ENCODE assay signal across 14 cellular contexts in genomic region chr3:9806688-9807589, GRCh38. TPM values are rescaled to one million over a fixed set of nuclear protein-coding genes. Genes with fewer than 3 reads are reported as not detected.
DNase-seq lines count a peak whose midpoint lies in the region; ATAC-seq and TF ChIP-seq lines count a peak whose summit lies in the region.
"Had no signal": no experiment of that assay in that cellular context is flagged by ENCODE, and none has a peak within 500 bp of the region (broad histone marks: within the 10 kb centered on the region; RNA-seq: fewer than 3 reads in every experiment).

No MANE protein-coding gene starts in this region.

- no peaks in the 10 kb centered on the region for H3K9me3 ChIP-seq in HCT116 (ENCODE audit: control insufficient read depth in 1 of 2, insufficient read depth in 1 of 2, low read depth in 1 of 2, low read length in 2 of 2)

- H3K27me3 Mint-ChIP-seq in dendritic cell treated with granulocyte-macrophage colony-stimulating factor and Interleukin-4, amounts not matched to agents 40 ng/mL and 50 ng/mL, for 4 days: no peaks in the 10 kb centered on the region
- H3K27me3 Mint-ChIP-seq: activated CD4-positive, alpha-beta T cell treated with anti-CD3 and anti-CD28 coated beads, Interleukin-2, amount 10 ng/mL, durations not matched to agents 7 days and 5 days had no signal

- no peak for TF ChIP-seq POLR2A in HCT116 (IDR thresholded peaks at IDR 0.05; ENCODE audit: borderline replicate concordance, extremely low read depth, insufficient read depth, insufficient read length)

- TF ChIP-seq CTCF in 22Rv1 (IDR thresholded peaks at IDR 0.05) (no peak), HCT116 (IDR thresholded peaks at IDR 0.05 in 2 of 3, conservative IDR thresholded peaks at IDR 0.05 in 1 of 3; ENCODE audit: borderline replicate concordance in 1 of 3, insufficient read depth in 1 of 3, low read depth in 2 of 3, low read length in 2 of 3) (no peak)

- no peak overlapping the region for H3K4me2 ChIP-seq in HCT116 (ENCODE audit: low read length)

- no peaks in the 10 kb centered on the region for H3K27me3 ChIP-seq in HCT116 (ENCODE audit: insufficient read depth, low read length)

- RAD21 ChIA-PET in HCT116 (lab: Charles Lee; ENCODE audit: low non-redundant PET in 1 of 2, low total read pairs in 2 of 2, uncharacterized antibody in 2 of 2, unreplicated experiment in 2 of 2): no interaction called here

- peaks cover 11 to 33% of the 10 kb centered on the region in 2 experiments; a peak in 3 of 4 replicates for H3K4me1 ChIP-seq in HCT116 (ENCODE audit: control insufficient read depth in 1 of 2, insufficient read depth in 2 of 2, low read length in 2 of 2)

- no peaks in the 10 kb centered on the region for H3K9me3 Mint-ChIP-seq in dendritic cell treated with granulocyte-macrophage colony-stimulating factor and Interleukin-4, amounts not matched to agents 40 ng/mL and 50 ng/mL, for 4 days
- H3K9me3 Mint-ChIP-seq: activated CD4-positive, alpha-beta T cell treated with anti-CD3 and anti-CD28 coated beads, Interleukin-2, amount 10 ng/mL, durations not matched to agents 7 days and 5 days; H9 had no signal

- H3K79me2 ChIP-seq in HCT116 (ENCODE audit: insufficient read depth, low read length): no peaks in the 10 kb centered on the region; the same call in 1 of the 2 replicates

- ATAC-seq in HCT116 (no peak), GM19455 (IDR thresholded peaks at IDR 0.05; ENCODE audit: unreplicated experiment) (no peak)

- H3K27ac ChIP-seq in 22Rv1 (peak overlapping the region; percentile 89), HCT116 (ENCODE audit: low read depth, low read length) (no peak overlapping the region)

- TF ChIP-seq RAD21 in HCT116 (IDR thresholded peaks at IDR 0.05; ENCODE audit: low read depth): no peak

- H4K20me1 ChIP-seq in HCT116 (ENCODE audit: insufficient read depth): no peaks in the 10 kb centered on the region

- H3K36me3 Mint-ChIP-seq in dendritic cell treated with granulocyte-macrophage colony-stimulating factor and Interleukin-4, amounts not matched to agents 40 ng/mL and 50 ng/mL, for 4 days (ENCODE audit: low read depth): peaks cover 92% of the 10 kb centered on the region

- intact Hi-C loops in HCT116 (cut with micrococcal nuclease): loop anchor here (10.0 kb wide), 1 partner anchor 302 kb away; no protein-coding TSS in a partner anchor
- intact Hi-C loops in dendritic cell treated with granulocyte-macrophage colony-stimulating factor and Interleukin-4, amounts not matched to agents 40 ng/mL and 50 ng/mL, for 4 days (cut with micrococcal nuclease): no loop called here

- DNase-seq in HCT116 (ENCODE audit: low read depth, low spot score) (no peak), foreskin melanocyte (no peak), UCSD-AML1 (lab: John Stamatoyannopoulos, UW; ENCODE audit: unreplicated experiment) (no peak)
- DNase-seq: activated CD4-positive, alpha-beta T cell treated with anti-CD3 and anti-CD28 coated beads, Interleukin-2, amount 10 ng/mL, durations not matched to agents 7 days and 5 days; activated naive CD4-positive, alpha-beta T cell treated with Interleukin-2 at 50 U/mL for 16 hours; EL; H9; NCI-H226; stimulated activated CD4-positive, alpha-beta T cell treated with anti-CD3 and anti-CD28 coated beads, Interleukin-1b, Interleukin-23, amount 100 ng/mL, for 48 hours; stimulated activated naive CD4-positive, alpha-beta T cell; T-helper 1 cell had no signal

- H3K27ac Mint-ChIP-seq in dendritic cell treated with granulocyte-macrophage colony-stimulating factor and Interleukin-4, amounts not matched to agents 40 ng/mL and 50 ng/mL, for 4 days: peak overlapping the region; percentile 21

- no peak overlapping the region for H3K9ac ChIP-seq in HCT116 (ENCODE audit: low read length)

- BruUV-seq in HCT116 (replicated peaks; lab: Mats Ljungman, UMichigan): TSS peak; percentile 32

- POLR2A ChIA-PET in HCT116 (lab: Charles Lee): no interaction called here

- H3K36me3 ChIP-seq in HCT116 (ENCODE audit: control insufficient read depth in 1 of 2, insufficient read depth in 2 of 2, low read length in 2 of 2): peaks cover 30 to 33% of the 10 kb centered on the region in 2 experiments; a peak in 3 of 4 replicates

- no peak overlapping the region for H3K4me3 Mint-ChIP-seq in dendritic cell treated with granulocyte-macrophage colony-stimulating factor and Interleukin-4, amounts not matched to agents 40 ng/mL and 50 ng/mL, for 4 days

- CTCF ChIA-PET in HCT116 (lab: Charles Lee): interaction anchor here (1.0 kb wide), 1 partner anchor 140 kb away, joined by 4 read pairs; no protein-coding TSS in a partner anchor

- H3K4me1 Mint-ChIP-seq in dendritic cell treated with granulocyte-macrophage colony-stimulating factor and Interleukin-4, amounts not matched to agents 40 ng/mL and 50 ng/mL, for 4 days (ENCODE audit: low read depth): peaks cover 78% of the 10 kb centered on the region

- no peak overlapping the region for H3K4me3 ChIP-seq in HCT116 (replicated peaks in 1 of 2; ENCODE audit: low read depth in 1 of 2, low read length in 2 of 2)

- no peak overlapping the region for H2AFZ ChIP-seq in HCT116 (ENCODE audit: low read depth, low read length, poor library complexity, severe bottlenecking)

- no peaks in the 10 kb centered on the region for H3K9me2 ChIP-seq in HCT116 (ENCODE audit: insufficient read depth)

TF ChIP-seq in HCT116, 20 proteins besides CTCF, POLR2A, EP300 and RAD21:
- TF ChIP-seq JUND (IDR thresholded peaks at IDR 0.05) (no peak), SP1 (IDR thresholded peaks at IDR 0.05; ENCODE audit: low read depth) (no peak), FOSL1 (IDR thresholded peaks at IDR 0.05; ENCODE audit: low read depth) (no peak), EGR1 (IDR thresholded peaks at IDR 0.05; ENCODE audit: low read depth) (no peak), TCF7L2 (IDR thresholded peaks at IDR 0.05; ENCODE audit: borderline replicate concordance, extremely low read depth, insufficient read depth, insufficient read length) (no peak), SRF (IDR thresholded peaks at IDR 0.05; ENCODE audit: low read depth) (no peak)

RNA-seq across cellular contexts. Expression of gene TTLL3, which starts 3.1 kb away (rescaled TPM):
- total RNA-seq in HCT116 (2021; ENCODE audit: unreplicated experiment): 40.3 TPM
- 33.3 and 44.5 TPM in 2 replicates for polyA plus RNA-seq in HCT116 (2012)

RNA-seq across cellular contexts. Expression of gene ARPC4, which starts 14.1 kb away (rescaled TPM):
- total RNA-seq in HCT116 (2021; ENCODE audit: unreplicated experiment): 110 TPM
- 61.8 and 89.3 TPM in 2 replicates for polyA plus RNA-seq in HCT116 (2012)

RNA-seq across cellular contexts. Expression of gene TADA3, which starts 14.7 kb away (rescaled TPM):
- total RNA-seq in HCT116 (2021; ENCODE audit: unreplicated experiment): 72.0 TPM
- 57.9 and 70.3 TPM in 2 replicates for polyA plus RNA-seq in HCT116 (2012)

RNA-seq across cellular contexts. Expression of gene RPUSD3, which starts 36.9 kb away (rescaled TPM):
- total RNA-seq in HCT116 (2021; ENCODE audit: unreplicated experiment): 58.0 TPM
- polyA plus RNA-seq in HCT116 (2012): 61.1 and 64.6 TPM in 2 replicates

RNA-seq across cellular contexts. Expression of gene CAMK1, which starts 37.2 kb away (rescaled TPM):
- total RNA-seq in HCT116 (2021; ENCODE audit: unreplicated experiment): 19.7 TPM
- 20.6 and 21.8 TPM in 2 replicates for polyA plus RNA-seq in HCT116 (2012)
